ENCODE assay signal across 14 cellular contexts in genomic region chr19:3138268-3138667, GRCh38. TPM values are rescaled to one million over a fixed set of nuclear protein-coding genes. Genes with fewer than 3 reads are reported as not detected.
"Had no signal": no experiment of that assay in that cellular context is flagged by ENCODE, and none has a peak within 500 bp of the region (broad histone marks: within the 10 kb centered on the region; RNA-seq: fewer than 3 reads in every experiment).

No MANE protein-coding gene starts in this region.

- H3K36me3 ChIP-seq: esophagus muscularis mucosa, right atrium auricular region, transverse colon, vagina had no signal

- DNase-seq: activated CD4-positive, alpha-beta T cell treated with anti-CD3 and anti-CD28 coated beads for 36 hours; activated effector memory CD4-positive, alpha-beta T cell treated with anti-CD3 and anti-CD28 coated beads, Interleukin-2, amount 50 U/mL, for 16 hours; amniotic stem cell; islet precursor cell; midbrain; stimulated activated CD4-positive, alpha-beta T cell treated with anti-CD3 and anti-CD28 coated beads, Interleukin-2, amount 100 ng/mL, for 48 hours; stimulated activated naive CD4-positive, alpha-beta T cell; transverse colon had no signal

- H3K27me3 ChIP-seq: right atrium auricular region, vagina had no signal

- H3K4me3 ChIP-seq: esophagus muscularis mucosa, lung, right atrium auricular region, transverse colon had no signal

- H3K27ac Mint-ChIP-seq: activated CD4-positive, alpha-beta T cell treated with anti-CD3 and anti-CD28 coated beads for 36 hours; activated naive CD8-positive, alpha-beta T cell; progenitor cell of endocrine pancreas had no signal

- H3K27me3 Mint-ChIP-seq: progenitor cell of endocrine pancreas had no signal

- H3K4me3 Mint-ChIP-seq: activated naive CD8-positive, alpha-beta T cell had no signal

- H3K27ac ChIP-seq: esophagus muscularis mucosa, right atrium auricular region, transverse colon had no signal

- H3K9me3 ChIP-seq: transverse colon, vagina had no signal

- ATAC-seq: activated CD4-positive, alpha-beta T cell treated with anti-CD3 and anti-CD28 coated beads for 36 hours had no signal

RNA-seq across cellular contexts. Expression of gene GNA15, which starts 2.4 kb away (rescaled TPM):
- total RNA-seq: progenitor cell of endocrine pancreas had no signal

RNA-seq across cellular contexts. Expression of gene S1PR4, which starts 40.3 kb away (rescaled TPM):
- total RNA-seq: progenitor cell of endocrine pancreas, vagina had no signal
